In the genomic region with DNA sequence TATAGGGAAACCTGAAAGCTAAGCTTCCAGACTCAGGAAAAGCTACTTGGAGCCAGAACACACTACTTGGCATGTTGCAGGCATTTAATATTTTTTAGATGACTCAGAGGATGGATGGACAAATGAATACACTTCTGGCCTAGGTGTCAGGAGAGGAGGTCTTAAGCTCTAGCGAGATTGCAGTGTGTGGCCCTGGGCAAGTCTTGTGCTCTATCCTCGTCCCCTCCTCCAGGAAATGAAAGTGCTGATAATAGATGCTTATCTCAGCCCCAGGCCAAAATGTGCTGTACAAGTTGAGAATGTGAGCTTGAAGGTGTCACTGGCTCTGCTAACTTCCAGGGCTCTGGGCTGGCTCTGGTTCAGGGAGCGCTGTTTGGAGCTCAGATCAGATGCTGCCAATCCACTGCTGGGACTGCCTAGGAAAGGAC, we compare ENCODE assay signal across 11 cellular contexts.
DNase-seq lines count a peak whose midpoint lies in the region; FAIRE-seq and TF ChIP-seq lines count a peak whose summit lies in the region.
"Had no signal": no experiment of that assay in that cellular context is flagged by ENCODE, and none has a peak within 500 bp of the region (broad histone marks: within the 10 kb centered on the region; RNA-seq: fewer than 3 reads in every experiment).

No MANE protein-coding gene starts in this region.

- H3K9ac ChIP-seq in colonic mucosa (ENCODE audit: low read depth in 2 of 2, low read length in 2 of 2), result no peak overlapping the region
- H3K9ac ChIP-seq: neural progenitor cell had no signal

- no peak overlapping the region for H3K27ac ChIP-seq in colonic mucosa
- H3K27ac ChIP-seq: neural progenitor cell had no signal

- DNase-seq in AG08396 (ENCODE audit: low spot score), result peak; percentile 50
- DNase-seq in LHCN-M2 (ENCODE audit: low read depth), result peak; percentile 75
- peak; percentile 85 for DNase-seq in bronchial epithelial cell (ENCODE audit: low read depth)
- DNase-seq in left kidney (ENCODE audit: low read depth, low spot score), result peak; percentile 30
- no peak for DNase-seq in colonic mucosa
- no peak for DNase-seq in Ammon's horn (ENCODE audit: low spot score)
- DNase-seq in activated CD8-positive, alpha-beta memory T cell treated with anti-CD3 and anti-CD28 coated beads, Interleukin-2, amount 50 U/mL, for 48 hours, result no peak
- no peak for DNase-seq in NCI-H82 (lab: John Stamatoyannopoulos, UW)
- DNase-seq: CD4-positive, alpha-beta memory T cell; NCI-H1417 had no signal

- no peak overlapping the region for H3K4me3 ChIP-seq in bronchial epithelial cell (ENCODE audit: low read depth, low read length)
- H3K4me3 ChIP-seq in colonic mucosa, result no peak overlapping the region
- H3K4me3 ChIP-seq: neural progenitor cell had no signal

- no peaks in the 10 kb centered on the region for H3K9me3 ChIP-seq in colonic mucosa

- H3K36me3 ChIP-seq in bronchial epithelial cell (ENCODE audit: control insufficient read depth, insufficient read depth, low read length), result no peaks in the 10 kb centered on the region
- no peaks in the 10 kb centered on the region for H3K36me3 ChIP-seq in colonic mucosa
- H3K36me3 ChIP-seq: neural progenitor cell had no signal

- TF ChIP-seq CTCF in bronchial epithelial cell (IDR thresholded peaks at IDR 0.05; ENCODE audit: insufficient read depth, low read length, severe bottlenecking), result no peak
- no peak for TF ChIP-seq CTCF in colonic mucosa (IDR thresholded peaks at IDR 0.05)

- no peak for FAIRE-seq in bronchial epithelial cell (lab: Jason Lieb, UNC)

- intact Hi-C loops in colonic mucosa (cut with DNase I), result no loop called here

- H3K4me1 ChIP-seq in colonic mucosa, result no peaks in the 10 kb centered on the region
- H3K4me1 ChIP-seq: neural progenitor cell had no signal

- H3K27me3 ChIP-seq in bronchial epithelial cell (ENCODE audit: control insufficient read depth, insufficient read depth, low read length), result peaks cover 5% of the 10 kb centered on the region
- no peaks in the 10 kb centered on the region for H3K27me3 ChIP-seq in colonic mucosa
- H3K27me3 ChIP-seq: neural progenitor cell had no signal

Comparison
In these comparisons a context has a peak if more than half of its experiments do, and no peak if none do; other contexts are left out.
1. DNase-seq: peak in AG08396 (single experiment), LHCN-M2 (single experiment), bronchial epithelial cell (single experiment) and left kidney (single experiment); none in colonic mucosa (single experiment), Ammon's horn (single experiment), activated CD8-positive, alpha-beta memory T cell treated with anti-CD3 and anti-CD28 coated beads, Interleukin-2, amount 50 U/mL, for 48 hours (single experiment) and NCI-H82 (single experiment).